Comparison of ENCODE assay signal across 28 cellular contexts in genomic region chr16:54521327-54521726, GRCh38.
"Had no signal": no experiment of that assay in that cellular context is flagged by ENCODE, and none has a peak within 500 bp of the region (broad histone marks: within the 10 kb centered on the region; RNA-seq: fewer than 3 reads in every experiment).

No MANE protein-coding gene starts in this region.

- DNase-seq: stimulated activated CD4-positive, alpha-beta T cell treated with anti-CD3 and anti-CD28 coated beads, Interleukin-2, amount 100 ng/mL, for 48 hours; stimulated activated CD4-positive, alpha-beta T cell treated with anti-CD3 and anti-CD28 coated beads, Interleukin-4, amount 100 ng/mL, for 1 hour; stimulated activated CD4-positive, alpha-beta T cell treated with anti-CD3 and anti-CD28 coated beads, Interleukin-4, amount 100 ng/mL, for 24 hours; stimulated activated CD4-positive, alpha-beta T cell treated with anti-CD3 and anti-CD28 coated beads, Interleukin-4, amount 100 ng/mL, for 4 hours; stimulated activated CD8-positive, alpha-beta memory T cell treated with anti-CD3 and anti-CD28 coated beads, Interleukin-4, amount 100 ng/mL, for 48 hours; stimulated activated naive B cell treated with anti-CD40 and anti-IgM and Interleukin-4, amounts not matched to agents 10 μg/mL and 1 μg/mL and 100 μg/mL, for 72 hours; stimulated activated naive CD4-positive, alpha-beta T cell; stimulated activated naive CD4-positive, alpha-beta T cell treated with Interleukin-2 at 50 U/mL for 16 hours; stimulated activated naive CD8-positive, alpha-beta T cell treated with anti-CD3 and anti-CD28 coated beads, Interleukin-15, amount 100 ng/mL, for 72 hours; stimulated activated naive CD8-positive, alpha-beta T cell treated with anti-CD3 and anti-CD28 coated beads, Interleukin-15, Interleukin-2, amounts not matched to agents 100 U/mL and 50 U/mL, for 24 hours; stomach; substantia nigra; testis; thyroid gland; tibial artery; transverse colon; trophoblast cell; upper lobe of left lung; upper lobe of right lung; uterus had no signal

- H3K36me3 ChIP-seq: stomach, suprapubic skin, thoracic aorta, thyroid gland, tibial artery, tibial nerve, transverse colon, upper lobe of left lung, upper lobe of right lung, uterus, vagina had no signal

- H3K27me3 Mint-ChIP-seq: stimulated activated memory B cell treated with anti-CD40 and anti-IgM and Interleukin-4, amounts not matched to agents 10 μg/mL and 1 μg/mL and 100 μg/mL, for 72 hours had no signal

- H3K27me3 ChIP-seq: stomach, suprapubic skin, testis, thyroid gland, tibial artery, tibial nerve, transverse colon, upper lobe of left lung, upper lobe of right lung, uterus, vagina had no signal

- H3K9me3 ChIP-seq: suprapubic skin, testis, thyroid gland, uterus, vagina had no signal

- H3K4me1 Mint-ChIP-seq: stimulated activated effector memory CD8-positive, alpha-beta T cell treated with anti-CD3 and anti-CD28 coated beads, Interleukin-12 subunit alpha, Interleukin-12 subunit beta, amount 100 ng/mL, for 72 hours; stimulated activated memory B cell treated with anti-CD40 and anti-IgM and Interleukin-4, amounts not matched to agents 10 μg/mL and 1 μg/mL and 100 μg/mL, for 72 hours; stimulated activated naive B cell treated with anti-CD40 and anti-IgM and Interleukin-4, amounts not matched to agents 10 μg/mL and 1 μg/mL and 100 μg/mL, for 72 hours; stimulated activated naive CD8-positive, alpha-beta T cell treated with anti-CD3 and anti-CD28 coated beads, Interleukin-15, amount 100 ng/mL, for 72 hours had no signal

- H3K36me3 Mint-ChIP-seq: stimulated activated effector memory CD8-positive, alpha-beta T cell treated with anti-CD3 and anti-CD28 coated beads, Interleukin-12 subunit alpha, Interleukin-12 subunit beta, amount 100 ng/mL, for 72 hours; stimulated activated memory B cell treated with anti-CD40 and anti-IgM and Interleukin-4, amounts not matched to agents 10 μg/mL and 1 μg/mL and 100 μg/mL, for 72 hours; stimulated activated naive B cell treated with anti-CD40 and anti-IgM and Interleukin-4, amounts not matched to agents 10 μg/mL and 1 μg/mL and 100 μg/mL, for 72 hours; type B pancreatic cell had no signal

- H3K4me1 ChIP-seq: stomach, suprapubic skin, testis, thyroid gland, tibial artery, tibial nerve, transverse colon, upper lobe of left lung, upper lobe of right lung, uterus, vagina had no signal

- H3K4me3 Mint-ChIP-seq: stimulated activated effector memory CD8-positive, alpha-beta T cell treated with anti-CD3 and anti-CD28 coated beads, Interleukin-12 subunit alpha, Interleukin-12 subunit beta, amount 100 ng/mL, for 72 hours; stimulated activated memory B cell treated with anti-CD40 and anti-IgM and Interleukin-4, amounts not matched to agents 10 μg/mL and 1 μg/mL and 100 μg/mL, for 72 hours; stimulated activated naive B cell treated with anti-CD40 and anti-IgM and Interleukin-4, amounts not matched to agents 10 μg/mL and 1 μg/mL and 100 μg/mL, for 72 hours; stimulated activated naive CD8-positive, alpha-beta T cell treated with anti-CD3 and anti-CD28 coated beads, Interleukin-15, amount 100 ng/mL, for 72 hours; stimulated activated naive CD8-positive, alpha-beta T cell treated with anti-CD3 and anti-CD28 coated beads, Interleukin-15, Interleukin-2, amounts not matched to agents 100 ng/mL and 50 ng/mL, for 24 hours; type B pancreatic cell had no signal

- H3K27ac ChIP-seq: stomach, suprapubic skin, testis, thoracic aorta, thyroid gland, tibial artery, tibial nerve, transverse colon, upper lobe of left lung, upper lobe of right lung, uterus, vagina had no signal

- H3K27ac Mint-ChIP-seq: stimulated activated effector memory CD8-positive, alpha-beta T cell treated with anti-CD3 and anti-CD28 coated beads, Interleukin-12 subunit alpha, Interleukin-12 subunit beta, amount 100 ng/mL, for 72 hours; stimulated activated memory B cell treated with anti-CD40 and anti-IgM and Interleukin-4, amounts not matched to agents 10 μg/mL and 1 μg/mL and 100 μg/mL, for 72 hours; stimulated activated naive B cell treated with anti-CD40 and anti-IgM and Interleukin-4, amounts not matched to agents 10 μg/mL and 1 μg/mL and 100 μg/mL, for 72 hours; stimulated activated naive CD8-positive, alpha-beta T cell treated with anti-CD3 and anti-CD28 coated beads, Interleukin-15, amount 100 ng/mL, for 72 hours; stimulated activated naive CD8-positive, alpha-beta T cell treated with anti-CD3 and anti-CD28 coated beads, Interleukin-15, Interleukin-2, amounts not matched to agents 100 ng/mL and 50 ng/mL, for 24 hours; type B pancreatic cell had no signal

- H3K4me3 ChIP-seq: stomach, suprapubic skin, testis, thoracic aorta, thyroid gland, tibial artery, tibial nerve, transverse colon, upper lobe of left lung, upper lobe of right lung, uterus, vagina had no signal

- ATAC-seq: stimulated activated effector memory CD8-positive, alpha-beta T cell treated with anti-CD3 and anti-CD28 coated beads, Interleukin-12 subunit alpha, Interleukin-12 subunit beta, amount 100 ng/mL, for 72 hours; stimulated activated memory B cell treated with anti-CD40 and anti-IgM and Interleukin-4, amounts not matched to agents 10 μg/mL and 1 μg/mL and 100 μg/mL, for 72 hours; stimulated activated naive B cell treated with anti-CD40 and anti-IgM and Interleukin-4, amounts not matched to agents 10 μg/mL and 1 μg/mL and 100 μg/mL, for 72 hours; stimulated activated naive CD8-positive, alpha-beta T cell treated with anti-CD3 and anti-CD28 coated beads, Interleukin-15, amount 100 ng/mL, for 72 hours; stimulated activated naive CD8-positive, alpha-beta T cell treated with anti-CD3 and anti-CD28 coated beads, Interleukin-15, Interleukin-2, amounts not matched to agents 100 U/mL and 50 U/mL, for 24 hours; upper lobe of right lung had no signal
